ENCODE assay signal across 20 cellular contexts in the genomic region with DNA sequence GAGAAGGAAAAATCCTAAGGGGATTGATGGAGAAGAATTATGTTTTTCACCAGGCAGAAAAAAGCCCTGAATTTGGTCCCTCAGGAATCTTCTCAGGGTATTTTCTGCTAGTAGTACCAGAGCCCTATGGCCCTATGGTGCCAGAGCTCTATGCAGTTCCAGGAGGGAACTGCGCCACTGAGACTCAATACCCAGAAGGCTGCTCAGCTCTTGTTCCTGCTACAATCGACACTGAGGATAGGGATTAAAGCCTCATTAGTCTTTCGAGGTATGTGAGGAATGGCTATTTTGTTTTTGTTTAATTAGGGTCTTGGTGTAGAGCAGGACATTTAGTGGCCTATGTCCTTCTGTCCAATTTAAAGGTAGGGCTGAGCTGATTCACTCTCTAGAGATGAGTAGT. TPM values are rescaled to one million over a fixed set of nuclear protein-coding genes. Genes with fewer than 3 reads are reported as not detected.
"Had no signal": no experiment of that assay in that cellular context is flagged by ENCODE, and none has a peak within 500 bp of the region (broad histone marks: within the 10 kb centered on the region; RNA-seq: fewer than 3 reads in every experiment).

No MANE protein-coding gene starts in this region.

- H3K27ac ChIP-seq: left ventricle myocardium inferior, lower lobe of right lung, neutrophil, thyroid gland had no signal

- H3K9me3 ChIP-seq: heart right ventricle, left ventricle myocardium inferior, lower lobe of right lung, neutrophil, thyroid gland had no signal

- H3K4me1 ChIP-seq: thyroid gland had no signal

- H3K27ac Mint-ChIP-seq: memory B cell; natural killer cell treated with Interleukin-12 subunit alpha and Interleukin-12 subunit beta and Interleukin-15 and Interleukin-18, amount 100 ng/mL, for 72 hours; type B pancreatic cell had no signal

- H3K27me3 Mint-ChIP-seq: type B pancreatic cell had no signal

- H3K9me3 Mint-ChIP-seq: memory B cell; natural killer cell treated with Interleukin-12 subunit alpha and Interleukin-12 subunit beta and Interleukin-15 and Interleukin-18, amount 100 ng/mL, for 72 hours; type B pancreatic cell had no signal

- H3K36me3 Mint-ChIP-seq: memory B cell; natural killer cell treated with Interleukin-12 subunit alpha and Interleukin-12 subunit beta and Interleukin-15 and Interleukin-18, amount 100 ng/mL, for 72 hours; type B pancreatic cell had no signal

- H3K4me1 Mint-ChIP-seq: memory B cell had no signal

- H3K4me3 Mint-ChIP-seq: memory B cell; natural killer cell treated with Interleukin-12 subunit alpha and Interleukin-12 subunit beta and Interleukin-15 and Interleukin-18, amount 100 ng/mL, for 72 hours; type B pancreatic cell had no signal

- DNase-seq: cortex of kidney; dorsolateral prefrontal cortex; effector CD8-positive, alpha-beta T cell; heart right ventricle; hypothalamus; islet precursor cell; left ventricle myocardium inferior; lower lobe of right lung; midbrain; posterior cingulate gyrus; right cardiac atrium; stimulated activated CD4-positive, alpha-beta T cell treated with anti-CD3 and anti-CD28 coated beads, Interleukin-2, amount 100 ng/mL, for 48 hours; stimulated activated naive CD4-positive, alpha-beta T cell treated with Interleukin-2 at 50 U/mL for 16 hours; thyroid gland had no signal

- ATAC-seq: esophagus mucosa; heart right ventricle; lower lobe of right lung; natural killer cell treated with Interleukin-12 subunit alpha and Interleukin-12 subunit beta and Interleukin-15 and Interleukin-18, amount 100 ng/mL, for 72 hours; right cardiac atrium had no signal

- H3K4me3 ChIP-seq: dorsolateral prefrontal cortex, heart right ventricle, left ventricle myocardium inferior, lower lobe of right lung, smooth muscle cell, thyroid gland had no signal

- H3K27me3 ChIP-seq: dorsolateral prefrontal cortex, heart right ventricle, neutrophil, thyroid gland had no signal

- H3K4me2 ChIP-seq: smooth muscle cell had no signal

- H3K36me3 ChIP-seq: heart right ventricle, left ventricle myocardium inferior, lower lobe of right lung, neutrophil, thyroid gland had no signal

RNA-seq across cellular contexts. Expression of gene CNRIP1, which starts 45.7 kb away (rescaled TPM):
- total RNA-seq: natural killer cell treated with Interleukin-12 subunit alpha and Interleukin-12 subunit beta and Interleukin-15 and Interleukin-18, amount 100 ng/mL, for 72 hours had no signal
